In genomic region chr16:30379165-30379783, GRCh38 we compare ENCODE assay signal across 8 cellular contexts.
A peak's percentile ranks its signal among the peaks of the same experiment; 100 is the strongest.
DNase-seq lines count a peak whose midpoint lies in the region; ATAC-seq and TF ChIP-seq lines count a peak whose summit lies in the region.

No MANE protein-coding gene starts in this region.

- H3K27me3 ChIP-seq in HUES48 (ENCODE audit: control insufficient read depth, insufficient read depth, low read length): no peaks in the 10 kb centered on the region
- no peaks in the 10 kb centered on the region for H3K27me3 ChIP-seq in mucosa of stomach (ENCODE audit: control insufficient read depth, insufficient read depth, low read length)

- H3K36me3 ChIP-seq in HUES48 (ENCODE audit: control insufficient read depth, insufficient read depth, low read length): no peaks in the 10 kb centered on the region
- H3K36me3 ChIP-seq in mucosa of stomach (ENCODE audit: control insufficient read depth, insufficient read depth, low read length): no peaks in the 10 kb centered on the region

- TF ChIP-seq CTCF in 22Rv1 (IDR thresholded peaks at IDR 0.05) (no peak), cardiac fibroblast (IDR thresholded peaks at IDR 0.05; ENCODE audit: low read depth, low read length) (no peak)

- H3K9ac ChIP-seq in HUES48 (ENCODE audit: low read depth, low read length) (peak overlapping the region; percentile 35; the same call in 1 of the 2 replicates), mucosa of stomach (ENCODE audit: low read length) (peak overlapping the region; percentile 96)

- ATAC-seq in GM19023 (IDR thresholded peaks at IDR 0.05; ENCODE audit: unreplicated experiment): no peak

- H3K9me3 ChIP-seq in HUES48 (ENCODE audit: control insufficient read depth, insufficient read depth, low read length) (no peaks in the 10 kb centered on the region), mucosa of stomach (ENCODE audit: control insufficient read depth, low read length) (no peaks in the 10 kb centered on the region)

- H3K4me3 ChIP-seq in HUES48 (ENCODE audit: low read depth, low read length): peak overlapping the region; percentile 80
- peak overlapping the region; percentile 68 to 73 for H3K4me3 ChIP-seq in cardiac fibroblast (replicated peaks in 1 of 2; ENCODE audit: low read depth in 2 of 2, low read length in 2 of 2)
- H3K4me3 ChIP-seq in mucosa of stomach (ENCODE audit: low read length): no peak overlapping the region

- H3K27ac ChIP-seq in 22Rv1 (peak overlapping the region; percentile 97), HUES48 (ENCODE audit: low read depth, low read length) (peak overlapping the region; percentile 100)

- H3K4me1 ChIP-seq in HUES48 (ENCODE audit: control insufficient read depth, insufficient read depth, low read length) (peaks cover 6% of the 10 kb centered on the region), mucosa of stomach (ENCODE audit: control insufficient read depth, insufficient read depth, low read length) (peaks cover 10% of the 10 kb centered on the region)

- no peak for DNase-seq in cardiac fibroblast (ENCODE audit: low read depth in 2 of 2)
- DNase-seq in DMS153 (lab: John Stamatoyannopoulos, UW): no peak
- no peak for DNase-seq in NCI-H2227 (lab: John Stamatoyannopoulos, UW; ENCODE audit: unreplicated experiment)
- no peak for DNase-seq in NCI-H1092 treated with DMSO at 0.1 percent for 48 hours (lab: John Stamatoyannopoulos, UW)
